Comparison of ENCODE assay signal across 20 cellular contexts in the genomic region with DNA sequence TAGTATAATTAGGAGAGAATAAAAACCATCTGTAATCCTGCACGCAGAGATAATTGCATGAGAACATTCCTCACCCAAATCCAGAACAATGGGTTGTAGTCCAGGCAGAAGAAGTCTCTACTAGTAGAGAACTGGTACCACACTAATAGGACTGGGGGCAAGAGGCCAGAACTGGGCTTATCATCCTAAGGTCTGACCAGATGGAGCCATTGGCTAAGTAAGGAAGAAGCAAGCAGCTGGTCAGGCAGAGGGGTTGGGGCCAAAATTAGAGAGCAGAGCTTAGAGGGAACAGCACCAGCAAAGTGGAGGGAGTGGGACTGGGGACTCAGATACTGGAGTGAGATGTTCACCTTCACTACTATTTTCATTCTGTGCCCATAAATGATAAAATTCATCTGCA.
"Had no signal": no experiment of that assay in that cellular context is flagged by ENCODE, and none has a peak within 500 bp of the region (broad histone marks: within the 10 kb centered on the region; RNA-seq: fewer than 3 reads in every experiment).

No MANE protein-coding gene starts in this region.

- H3K4me3 Mint-ChIP-seq: effector memory CD8-positive, alpha-beta T cell; natural killer cell; stimulated activated memory B cell treated with anti-CD40 and anti-IgM and Interleukin-4, amounts not matched to agents 10 μg/mL and 1 μg/mL and 100 μg/mL, for 72 hours; stimulated activated naive CD8-positive, alpha-beta T cell treated with anti-CD3 and anti-CD28 coated beads, Interleukin-15, Interleukin-2, amounts not matched to agents 100 ng/mL and 50 ng/mL, for 24 hours had no signal

- H3K4me3 ChIP-seq: esophagus squamous epithelium, lower lobe of right lung, ovary, psoas muscle, sigmoid colon, transverse colon, vagina had no signal

- H3K36me3 ChIP-seq: esophagus squamous epithelium, lower lobe of right lung, ovary, sigmoid colon, transverse colon, vagina had no signal

- H3K27ac Mint-ChIP-seq: effector memory CD8-positive, alpha-beta T cell; natural killer cell; stimulated activated memory B cell treated with anti-CD40 and anti-IgM and Interleukin-4, amounts not matched to agents 10 μg/mL and 1 μg/mL and 100 μg/mL, for 72 hours; stimulated activated naive CD8-positive, alpha-beta T cell treated with anti-CD3 and anti-CD28 coated beads, Interleukin-15, Interleukin-2, amounts not matched to agents 100 ng/mL and 50 ng/mL, for 24 hours had no signal

- H3K36me3 Mint-ChIP-seq: natural killer cell; stimulated activated memory B cell treated with anti-CD40 and anti-IgM and Interleukin-4, amounts not matched to agents 10 μg/mL and 1 μg/mL and 100 μg/mL, for 72 hours had no signal

- H3K4me1 Mint-ChIP-seq: natural killer cell; stimulated activated memory B cell treated with anti-CD40 and anti-IgM and Interleukin-4, amounts not matched to agents 10 μg/mL and 1 μg/mL and 100 μg/mL, for 72 hours had no signal

- H3K9me3 Mint-ChIP-seq: effector memory CD8-positive, alpha-beta T cell; natural killer cell; stimulated activated memory B cell treated with anti-CD40 and anti-IgM and Interleukin-4, amounts not matched to agents 10 μg/mL and 1 μg/mL and 100 μg/mL, for 72 hours; stimulated activated naive CD8-positive, alpha-beta T cell treated with anti-CD3 and anti-CD28 coated beads, Interleukin-15, Interleukin-2, amounts not matched to agents 100 ng/mL and 50 ng/mL, for 24 hours had no signal

- H3K27me3 ChIP-seq: esophagus squamous epithelium, ovary, sigmoid colon, transverse colon, vagina had no signal

- H3K4me1 ChIP-seq: esophagus squamous epithelium, lower lobe of right lung, psoas muscle, sigmoid colon, transverse colon, vagina had no signal

- ATAC-seq: effector memory CD8-positive, alpha-beta T cell; left ventricle myocardium superior; lower lobe of right lung; natural killer cell; psoas muscle; right cardiac atrium; stimulated activated memory B cell treated with anti-CD40 and anti-IgM and Interleukin-4, amounts not matched to agents 10 μg/mL and 1 μg/mL and 100 μg/mL, for 72 hours had no signal

- DNase-seq: cortex of kidney; effector memory CD8-positive, alpha-beta T cell; erythroblast; esophagus squamous epithelium; head of caudate nucleus; left ventricle myocardium superior; lower lobe of right lung; natural killer cell; occipital lobe; ovary; posterior cingulate gyrus; psoas muscle; right cardiac atrium; sigmoid colon; stimulated activated CD4-positive, alpha-beta T cell treated with anti-CD3 and anti-CD28 coated beads, Interleukin-2, amount 100 ng/mL, for 24 hours; stimulated activated CD4-positive, alpha-beta T cell treated with anti-CD3 and anti-CD28 coated beads, Interleukin-4, amount 100 ng/mL, for 24 hours; transverse colon had no signal

- H3K9me3 ChIP-seq: esophagus squamous epithelium, lower lobe of right lung, ovary, psoas muscle, sigmoid colon, transverse colon, vagina had no signal

- H3K27ac ChIP-seq: esophagus squamous epithelium, lower lobe of right lung, ovary, psoas muscle, sigmoid colon, transverse colon, vagina had no signal
